In the genomic region with DNA sequence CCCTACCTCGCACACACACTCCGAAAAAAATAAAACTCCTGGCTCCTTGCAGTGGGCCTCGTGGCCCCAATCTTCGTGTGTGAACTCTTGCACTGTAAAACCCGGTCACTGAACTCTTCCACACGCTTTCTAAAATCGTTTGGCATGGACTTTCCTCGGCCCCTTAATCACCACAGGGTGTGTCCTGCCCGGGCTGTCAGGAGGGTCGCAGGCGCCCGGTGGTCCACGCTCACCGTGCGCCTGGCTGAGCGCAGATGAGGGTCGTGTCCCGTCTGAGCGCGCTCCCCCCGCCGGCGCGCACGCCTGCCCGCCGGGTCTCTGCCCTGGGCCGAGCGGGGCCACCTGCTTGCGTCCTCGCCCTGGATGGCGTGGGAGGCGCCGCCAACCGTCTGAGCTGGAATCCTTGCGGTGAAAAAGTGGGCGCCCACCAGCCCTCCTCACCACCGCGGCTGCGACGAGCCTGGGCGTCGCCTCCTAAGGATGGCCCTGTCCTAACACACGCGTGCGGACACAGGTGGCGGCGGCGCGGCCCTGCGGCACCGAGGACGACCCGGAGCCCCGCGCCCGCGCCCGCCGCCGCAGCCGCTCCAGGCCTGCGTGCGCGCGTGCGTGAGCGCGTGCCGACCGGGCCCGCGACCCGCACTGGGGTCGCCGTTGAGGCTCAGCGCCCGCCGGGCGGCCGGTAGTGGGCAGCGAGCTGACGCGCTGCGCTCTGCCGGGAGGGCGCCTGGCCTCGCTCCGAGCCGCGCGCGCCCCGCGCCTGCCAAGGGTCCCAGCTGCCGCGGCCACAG, we compare ENCODE assay signal across 16 cellular contexts.
DNase-seq lines count a peak whose midpoint lies in the region; ATAC-seq and TF ChIP-seq lines count a peak whose summit lies in the region.
"Had no signal": no experiment of that assay in that cellular context is flagged by ENCODE, and none has a peak within 500 bp of the region (broad histone marks: within the 10 kb centered on the region; RNA-seq: fewer than 3 reads in every experiment).

No MANE protein-coding gene starts in this region.

- peak overlapping the region; percentile 46 for H3K4me3 Mint-ChIP-seq in activated naive CD8-positive, alpha-beta T cell
- H3K4me3 Mint-ChIP-seq in activated naive CD8-positive, alpha-beta T cell treated with anti-CD3 and anti-CD28 coated beads, Interleukin-2, amount 50 U/mL, for 24 hours, result no peak overlapping the region
- peak overlapping the region; percentile 73 for H3K4me3 Mint-ChIP-seq in type B pancreatic cell

- no peak for ATAC-seq in activated naive CD8-positive, alpha-beta T cell treated with anti-CD3 and anti-CD28 coated beads, Interleukin-2, amount 50 U/mL, for 24 hours
- peak; percentile 18 for ATAC-seq in left lobe of liver
- ATAC-seq in HG03196 (IDR thresholded peaks at IDR 0.05; ENCODE audit: unreplicated experiment), result no peak
- ATAC-seq in GM21737 (IDR thresholded peaks at IDR 0.05; ENCODE audit: unreplicated experiment), result no peak

- no peak overlapping the region for H3K27ac Mint-ChIP-seq in activated naive CD8-positive, alpha-beta T cell
- no peak overlapping the region for H3K27ac Mint-ChIP-seq in activated naive CD8-positive, alpha-beta T cell treated with anti-CD3 and anti-CD28 coated beads, Interleukin-2, amount 50 U/mL, for 24 hours
- H3K27ac Mint-ChIP-seq in type B pancreatic cell, result no peak overlapping the region
- H3K27ac Mint-ChIP-seq: activated naive CD4-positive, alpha-beta T cell treated with anti-CD3 and anti-CD28 coated beads, Interleukin-2, amount 50 U/mL, for 72 hours; IgD-negative memory B cell had no signal

- H3K36me3 Mint-ChIP-seq in activated naive CD8-positive, alpha-beta T cell, result no peaks in the 10 kb centered on the region
- H3K36me3 Mint-ChIP-seq in activated naive CD8-positive, alpha-beta T cell treated with anti-CD3 and anti-CD28 coated beads, Interleukin-2, amount 50 U/mL, for 24 hours (ENCODE audit: low read depth), result no peaks in the 10 kb centered on the region
- H3K36me3 Mint-ChIP-seq in type B pancreatic cell, result no peaks in the 10 kb centered on the region
- H3K36me3 Mint-ChIP-seq: activated naive CD4-positive, alpha-beta T cell treated with anti-CD3 and anti-CD28 coated beads, Interleukin-2, amount 50 U/mL, for 72 hours; IgD-negative memory B cell had no signal

- H3K4me1 Mint-ChIP-seq in activated naive CD8-positive, alpha-beta T cell (ENCODE audit: low read depth), result peaks cover 8% of the 10 kb centered on the region
- peaks cover 11% of the 10 kb centered on the region for H3K4me1 Mint-ChIP-seq in activated naive CD8-positive, alpha-beta T cell treated with anti-CD3 and anti-CD28 coated beads, Interleukin-2, amount 50 U/mL, for 24 hours
- peaks cover 24% of the 10 kb centered on the region for H3K4me1 Mint-ChIP-seq in type B pancreatic cell (ENCODE audit: unreplicated experiment)

- no peaks in the 10 kb centered on the region for H3K9me3 Mint-ChIP-seq in activated naive CD8-positive, alpha-beta T cell (ENCODE audit: low read depth)
- no peaks in the 10 kb centered on the region for H3K9me3 Mint-ChIP-seq in activated naive CD8-positive, alpha-beta T cell treated with anti-CD3 and anti-CD28 coated beads, Interleukin-2, amount 50 U/mL, for 24 hours
- H3K9me3 Mint-ChIP-seq in type B pancreatic cell, result no peaks in the 10 kb centered on the region
- H3K9me3 Mint-ChIP-seq: activated naive CD4-positive, alpha-beta T cell treated with anti-CD3 and anti-CD28 coated beads, Interleukin-2, amount 50 U/mL, for 72 hours had no signal

- H3K27me3 Mint-ChIP-seq in activated naive CD8-positive, alpha-beta T cell, result peaks cover 33% of the 10 kb centered on the region
- peaks cover 51% of the 10 kb centered on the region for H3K27me3 Mint-ChIP-seq in activated naive CD8-positive, alpha-beta T cell treated with anti-CD3 and anti-CD28 coated beads, Interleukin-2, amount 50 U/mL, for 24 hours
- H3K27me3 Mint-ChIP-seq in type B pancreatic cell, result peaks cover 89% of the 10 kb centered on the region

- no peak for TF ChIP-seq CTCF in type B pancreatic cell (conservative IDR thresholded peaks at IDR 0.05)

- DNase-seq in activated naive CD8-positive, alpha-beta T cell treated with anti-CD3 and anti-CD28 coated beads, Interleukin-2, amount 50 U/mL, for 24 hours, result no peak
- DNase-seq in cerebellum (ENCODE audit: low spot score) (peak; percentile 43), left lobe of liver (ENCODE audit: low spot score) (no peak), type B pancreatic cell (ENCODE audit: extremely low spot score, unreplicated experiment) (no peak), KG1 (lab: John Stamatoyannopoulos, UW) (no peak)
- DNase-seq: colonic mucosa, DMS79, GOT3, left lung, NCI-H1436 treated with DMSO at 0.1 percent for 48 hours, SIG-M5 had no signal
